Comparison of ENCODE assay signal across 1 cellular context in genomic region chr16:87324411-87325275, GRCh38.
A peak's percentile ranks its signal among the peaks of the same experiment; 100 is the strongest.
TF ChIP-seq lines count a peak whose summit lies in the region.

No MANE protein-coding gene starts in this region.

TF ChIP-seq in IMR-90, 13 proteins besides CTCF, POLR2A, EP300 and RAD21:
- TF ChIP-seq NFE2L2 (IDR thresholded peaks at IDR 0.05; ENCODE audit: low read depth, low read length) (no peak), MAZ (IDR thresholded peaks at IDR 0.05; ENCODE audit: borderline replicate concordance, low read depth, low read length) (peak; percentile 83; the same call in 1 of the 2 replicates), BHLHE40 (IDR thresholded peaks at IDR 0.05; ENCODE audit: low read depth, low read length) (no peak), SMC3 (IDR thresholded peaks at IDR 0.05; ENCODE audit: low read depth, low read length) (peak; percentile 57), RCOR1 (IDR thresholded peaks at IDR 0.05; ENCODE audit: insufficient replicate concordance, low read length) (no peak)
- TF ChIP-seq, protein P1, sequence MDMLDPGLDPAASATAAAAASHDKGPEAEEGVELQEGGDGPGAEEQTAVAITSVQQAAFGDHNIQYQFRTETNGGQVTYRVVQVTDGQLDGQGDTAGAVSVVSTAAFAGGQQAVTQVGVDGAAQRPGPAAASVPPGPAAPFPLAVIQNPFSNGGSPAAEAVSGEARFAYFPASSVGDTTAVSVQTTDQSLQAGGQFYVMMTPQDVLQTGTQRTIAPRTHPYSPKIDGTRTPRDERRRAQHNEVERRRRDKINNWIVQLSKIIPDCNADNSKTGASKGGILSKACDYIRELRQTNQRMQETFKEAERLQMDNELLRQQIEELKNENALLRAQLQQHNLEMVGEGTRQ (IDR thresholded peaks at IDR 0.05; ENCODE audit: low read depth, low read length) = no peak
